In the genomic region with DNA sequence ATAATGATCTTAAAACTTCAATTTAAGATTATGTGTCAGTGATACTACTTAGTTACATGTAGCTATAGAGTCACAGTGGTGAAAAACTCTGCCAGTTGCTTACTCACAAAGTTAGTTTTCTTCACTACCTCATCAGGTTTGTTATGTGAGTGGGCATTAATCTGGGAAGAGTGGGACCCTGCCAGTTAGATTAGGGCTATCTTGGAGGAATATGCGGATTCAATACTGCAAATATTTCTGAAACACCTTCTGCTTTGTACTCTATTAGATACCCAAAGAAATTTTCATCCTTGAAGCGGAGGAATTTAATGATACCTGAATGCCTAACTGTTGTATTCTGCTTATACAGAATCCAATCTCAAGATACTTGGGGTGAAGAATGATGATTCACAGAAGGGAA, we compare ENCODE assay signal across 25 cellular contexts. TPM values are rescaled to one million over a fixed set of nuclear protein-coding genes. Genes with fewer than 3 reads are reported as not detected.
"Had no signal": no experiment of that assay in that cellular context is flagged by ENCODE, and none has a peak within 500 bp of the region (broad histone marks: within the 10 kb centered on the region; RNA-seq: fewer than 3 reads in every experiment).

No MANE protein-coding gene starts in this region.

- H3K4me1 ChIP-seq: esophagus squamous epithelium, right atrium auricular region, sigmoid colon, stomach had no signal

- H3K27ac ChIP-seq: dorsolateral prefrontal cortex, epithelial cell of prostate, esophagus squamous epithelium, right atrium auricular region, sigmoid colon, skin epidermis, stomach had no signal

- ATAC-seq: left colon; left ventricle myocardium superior; naive thymus-derived CD8-positive, alpha-beta T cell had no signal

- H3K4me3 ChIP-seq: dorsolateral prefrontal cortex, esophagus squamous epithelium, right atrium auricular region, sigmoid colon, skin epidermis, stomach had no signal

- H3K27me3 ChIP-seq: dorsolateral prefrontal cortex, esophagus squamous epithelium, right atrium auricular region, sigmoid colon, stomach had no signal

- H3K27me3 Mint-ChIP-seq: naive thymus-derived CD8-positive, alpha-beta T cell had no signal

- H3K4me1 Mint-ChIP-seq: naive thymus-derived CD8-positive, alpha-beta T cell had no signal

- FAIRE-seq: endometrium, kidney, urothelium cell line had no signal

- DNase-seq: cortex of kidney; dorsolateral prefrontal cortex; effector CD8-positive, alpha-beta T cell; esophagus squamous epithelium; foreskin fibroblast; kidney; left colon; left ventricle myocardium superior; mesendoderm; naive thymus-derived CD8-positive, alpha-beta T cell; posterior cingulate gyrus; sigmoid colon; stimulated activated CD4-positive, alpha-beta T cell treated with anti-CD3 and anti-CD28 coated beads, Interleukin-12 subunit alpha, Interleukin-12 subunit beta, amount 100 ng/mL, for 4 hours; stimulated activated naive CD4-positive, alpha-beta T cell; stomach; trophoblast cell had no signal

- H3K27ac Mint-ChIP-seq: naive thymus-derived CD8-positive, alpha-beta T cell had no signal

RNA-seq across cellular contexts. Expression of gene ANHX, which starts 29.3 kb away (rescaled TPM):
- total RNA-seq: chondrocyte; dorsolateral prefrontal cortex; esophagus squamous epithelium; kidney; left colon; left ventricle myocardium superior; lung microvascular endothelial cell; naive thymus-derived CD8-positive, alpha-beta T cell; osteocyte; right atrium auricular region; sigmoid colon; stomach had no signal
- polyA plus RNA-seq: naive thymus-derived CD8-positive, alpha-beta T cell; neural cell; sigmoid colon; stomach had no signal
